ENCODE assay signal across 20 cellular contexts in genomic region chr12:53927220-53928029, GRCh38. TPM values are rescaled to one million over a fixed set of nuclear protein-coding genes. Genes with fewer than 3 reads are reported as not detected.
DNase-seq lines count a peak whose midpoint lies in the region; ATAC-seq, FAIRE-seq and TF ChIP-seq lines count a peak whose summit lies in the region.
"Had no signal": no experiment of that assay in that cellular context is flagged by ENCODE, and none has a peak within 500 bp of the region (broad histone marks: within the 10 kb centered on the region; RNA-seq: fewer than 3 reads in every experiment).

No MANE protein-coding gene starts in this region.

- H3K27ac ChIP-seq in HepG2 (ENCODE audit: extremely low read length, insufficient read depth, low read length) (no peak overlapping the region), right lobe of liver (no peak overlapping the region)
- H3K27ac ChIP-seq: BLaER1 treated with 17β-estradiol and CSF1 and Interleukin-3, amounts not matched to agents 10 nM and 100 nM; body of pancreas; HL-60; prostate gland had no signal

- no peak for TF ChIP-seq CTCF in HepG2 (CRISPR knock-in tag; IDR thresholded peaks at IDR 0.05)
- TF ChIP-seq CTCF in right lobe of liver (IDR thresholded peaks at IDR 0.05), result no peak

- intact Hi-C loops in HepG2 (cut with micrococcal nuclease; ENCODE audit: unreplicated experiment), result no loop called here
- intact Hi-C loops in right lobe of liver (cut with DNase I), result no loop called here

- H3K9me3 ChIP-seq in HepG2 (ENCODE audit: low read length) (no peaks in the 10 kb centered on the region), right lobe of liver (no peaks in the 10 kb centered on the region)
- H3K9me3 ChIP-seq: body of pancreas, prostate gland had no signal

- 32% methylated on average over 39 of the region's 45 CpGs for whole genome bisulfite sequencing in HepG2 (ENCODE audit: low lambda C conversion rate)
- WGBS in right lobe of liver (ENCODE audit: insufficient coverage, low coverage, low lambda C conversion rate, missing lambda C conversion rate), result 4% methylated on average over 37 of the region's 45 CpGs

- H3K27me3 ChIP-seq in HepG2 (ENCODE audit: control insufficient read depth in 1 of 2, insufficient read depth in 2 of 2, low read length in 2 of 2), result peaks cover 5 to 71% of the 10 kb centered on the region in 2 experiments
- H3K27me3 ChIP-seq in right lobe of liver, result peaks cover 0 to 22% of the 10 kb centered on the region in 2 donors

- no peaks in the 10 kb centered on the region for H4K20me1 ChIP-seq in HepG2 (ENCODE audit: insufficient read depth, low read length)

- H3K79me2 ChIP-seq in HepG2 (ENCODE audit: insufficient read depth, low read length), result no peaks in the 10 kb centered on the region

- TF ChIP-seq POLR2A in HepG2 (IDR thresholded peaks at IDR 0.05; ENCODE audit: insufficient read depth in 1 of 2, low read depth in 2 of 2, low read length in 2 of 2), result no peak
- no peak for TF ChIP-seq POLR2A in right lobe of liver (IDR thresholded peaks at IDR 0.05)

- TF ChIP-seq RAD21 in HepG2 (CRISPR knock-in tag; IDR thresholded peaks at IDR 0.05), result no peak

- POLR2A ChIA-PET in HepG2 (lab: Yijun Ruan, JAX), result no interaction called here

- no peak overlapping the region for H2AFZ ChIP-seq in HepG2 (ENCODE audit: low read length)

- TF ChIP-seq EP300 in HepG2 (IDR thresholded peaks at IDR 0.05; ENCODE audit: low read depth in 2 of 2, low read length in 2 of 2) (no peak), HepG2 (CRISPR knock-in tag; IDR thresholded peaks at IDR 0.05; ENCODE audit: borderline replicate concordance) (no peak)

- H3K4me3 ChIP-seq in HepG2 (replicated peaks in 1 of 3; ENCODE audit: insufficient read depth in 1 of 3, low read depth in 2 of 3, low read length in 3 of 3) (no peak overlapping the region), right lobe of liver (no peak overlapping the region)
- H3K4me3 ChIP-seq: body of pancreas, prostate gland had no signal

- H3K36me3 ChIP-seq in HepG2 (replicated peaks in 1 of 2; ENCODE audit: control insufficient read depth in 1 of 2, insufficient read depth in 2 of 2, low read length in 2 of 2) (no peaks in the 10 kb centered on the region), right lobe of liver (no peaks in the 10 kb centered on the region)
- H3K36me3 ChIP-seq: BLaER1 treated with 17β-estradiol and CSF1 and Interleukin-3, amounts not matched to agents 10 nM and 100 nM; prostate gland had no signal

- BruUV-seq in HepG2 (replicated peaks; lab: Mats Ljungman, UMichigan), result no TSS peak

- ATAC-seq in HepG2 (no peak), right lobe of liver (no peak)
- ATAC-seq: activated CD4-positive, alpha-beta T cell treated with anti-CD3 and anti-CD28 coated beads for 36 hours; body of pancreas; effector memory CD8-positive, alpha-beta T cell; left lobe of liver had no signal

- no peak overlapping the region for H3K4me2 ChIP-seq in HepG2 (ENCODE audit: low read depth, low read length)
- H3K4me2 ChIP-seq: BLaER1 treated with 17β-estradiol and CSF1 and Interleukin-3, amounts not matched to agents 10 nM and 100 nM had no signal

- H3K4me1 ChIP-seq in HepG2 (ENCODE audit: insufficient read depth, low read length), result no peaks in the 10 kb centered on the region
- H3K4me1 ChIP-seq in right lobe of liver, result no peaks in the 10 kb centered on the region
- H3K4me1 ChIP-seq: BLaER1 treated with 17β-estradiol and CSF1 and Interleukin-3, amounts not matched to agents 10 nM and 100 nM; body of pancreas; prostate gland had no signal

- FAIRE-seq in HepG2 (lab: Jason Lieb, UNC), result no peak
- FAIRE-seq: A204.1, D721Med, TTC549, urothelium cell line had no signal

- H3K9ac ChIP-seq in HepG2 (ENCODE audit: insufficient read depth, low read depth, low read length), result no peak overlapping the region
- H3K9ac ChIP-seq: BLaER1 treated with 17β-estradiol and CSF1 and Interleukin-3, amounts not matched to agents 10 nM and 100 nM had no signal

- CTCF ChIA-PET in HepG2 (lab: Yijun Ruan, JAX; ENCODE audit: low intra/inter-chr PET ratio, low total read pairs), result no interaction called here

- no peak for DNase-seq in HepG2 (ENCODE audit: low spot score)
- no peak for DNase-seq in right lobe of liver
- DNase-seq in SW 1271 (lab: John Stamatoyannopoulos, UW), result no peak
- DNase-seq in SKM-1 treated with dmso at 0.1 percent for 144 hours (lab: John Stamatoyannopoulos, UW; ENCODE audit: unreplicated experiment), result no peak
- DNase-seq: activated CD4-positive, alpha-beta T cell treated with anti-CD3 and anti-CD28 coated beads for 36 hours; activated naive CD8-positive, alpha-beta T cell treated with anti-CD3 and anti-CD28 coated beads, Interleukin-2, amount 10 ng/mL, durations not matched to agents 7 days and 5 days; body of pancreas; effector memory CD8-positive, alpha-beta T cell; midbrain; NCI-H1694 treated with DMSO at 0.1 percent for 48 hours; stimulated activated CD4-positive, alpha-beta T cell treated with anti-CD3 and anti-CD28 coated beads, Interleukin-4, amount 100 ng/mL, for 4 hours had no signal

- in situ Hi-C loops in HepG2 (cut with HindIII; ENCODE audit: extremely low pct_ligation_motif_present, low pct_unique_long_range_greater_than_20kb), result loop anchor here (25.0 kb wide), 1 partner anchor 140 kb away; no protein-coding TSS in a partner anchor

RNA-seq across cellular contexts. Expression of gene HOXC13, which starts 11.2 kb away (rescaled TPM):
- total RNA-seq in HepG2 (2016; rRNA removed; fragmentation: Illumina TruSeq; extraction: Trizol) (0.07 TPM in 2 replicates), right lobe of liver (not detected)
- total RNA-seq in HepG2 (2016; cell fraction: cytosol; rRNA removed; fragmentation: Illumina TruSeq; extraction: Trizol; ENCODE audit: low read depth), result not detected in 2 replicates
- total RNA-seq in HepG2 (2016; cell fraction: insoluble cytoplasmic fraction; rRNA removed; fragmentation: Illumina TruSeq; extraction: Trizol), result not detected in 2 replicates
- 0.10 TPM in 1 of 2 replicates, not detected in the other for total RNA-seq in HepG2 (2016; cell fraction: membrane; rRNA removed; fragmentation: Illumina TruSeq; extraction: Trizol)
- not detected in 2 replicates for total RNA-seq in HepG2 (2016; cell fraction: nucleus; rRNA removed; fragmentation: Illumina TruSeq; extraction: Trizol)
- not detected in 2 replicates for polyA plus RNA-seq in HepG2 (2011; rRNA removed)
- polyA plus RNA-seq in HepG2 (2011; cell fraction: cytosol; rRNA removed), result not detected in 2 replicates
- not detected in 2 replicates for polyA plus RNA-seq in HepG2 (2011; cell fraction: nucleus; rRNA removed)
- not detected in 2 replicates for polyA plus RNA-seq in HepG2 (2012)
- not detected in 2 replicates for polyA plus RNA-seq in HepG2 (2016; cell fraction: cytosol; fragmentation: Illumina TruSeq; extraction: Trizol; ENCODE audit: low read depth)
- not detected in 2 replicates for polyA plus RNA-seq in HepG2 (2016; cell fraction: insoluble cytoplasmic fraction; fragmentation: Illumina TruSeq; extraction: Trizol; ENCODE audit: low read depth)
- not detected in 2 replicates for polyA plus RNA-seq in HepG2 (2016; cell fraction: membrane; fragmentation: Illumina TruSeq; extraction: Trizol; ENCODE audit: low read depth)
- polyA plus RNA-seq in HepG2 (2016; cell fraction: nucleus; fragmentation: Illumina TruSeq; extraction: Trizol; ENCODE audit: insufficient read depth, low read depth), result not detected in 2 replicates
- 0.10 and 9.6 TPM in 2 replicates for polyA minus RNA-seq in HepG2 (2011; rRNA and poly(A)+ RNA removed; ENCODE audit: low replicate concordance)
- polyA minus RNA-seq in HepG2 (2011; cell fraction: cytosol; rRNA and poly(A)+ RNA removed), result not detected in 2 replicates
- not detected in 2 replicates for polyA minus RNA-seq in HepG2 (2011; cell fraction: nucleus; rRNA and poly(A)+ RNA removed)
- total RNA-seq: activated CD4-positive, alpha-beta T cell treated with anti-CD3 and anti-CD28 coated beads for 36 hours; activated naive CD8-positive, alpha-beta T cell treated with anti-CD3 and anti-CD28 coated beads, Interleukin-2, amount 10 ng/mL, durations not matched to agents 7 days and 5 days; body of pancreas; left lobe of liver; neural crest cell had no signal

RNA-seq across cellular contexts. Expression of gene HOXC12, which starts 27.3 kb away (rescaled TPM):
- total RNA-seq in HepG2 (2016; rRNA removed; fragmentation: Illumina TruSeq; extraction: Trizol), result not detected in 2 replicates
- not detected in 2 replicates for total RNA-seq in HepG2 (2016; cell fraction: cytosol; rRNA removed; fragmentation: Illumina TruSeq; extraction: Trizol; ENCODE audit: low read depth)
- total RNA-seq in HepG2 (2016; cell fraction: insoluble cytoplasmic fraction; rRNA removed; fragmentation: Illumina TruSeq; extraction: Trizol), result not detected in 2 replicates
- not detected in 2 replicates for total RNA-seq in HepG2 (2016; cell fraction: membrane; rRNA removed; fragmentation: Illumina TruSeq; extraction: Trizol)
- total RNA-seq in HepG2 (2016; cell fraction: nucleus; rRNA removed; fragmentation: Illumina TruSeq; extraction: Trizol), result not detected in 2 replicates
- polyA plus RNA-seq in HepG2 (2011; rRNA removed), result not detected in 2 replicates
- polyA plus RNA-seq in HepG2 (2011; cell fraction: cytosol; rRNA removed), result not detected in 2 replicates
- polyA plus RNA-seq in HepG2 (2011; cell fraction: nucleus; rRNA removed), result not detected in 2 replicates
- not detected in 2 replicates for polyA plus RNA-seq in HepG2 (2012)
- not detected in 2 replicates for polyA plus RNA-seq in HepG2 (2016; cell fraction: cytosol; fragmentation: Illumina TruSeq; extraction: Trizol; ENCODE audit: low read depth)
- polyA plus RNA-seq in HepG2 (2016; cell fraction: insoluble cytoplasmic fraction; fragmentation: Illumina TruSeq; extraction: Trizol; ENCODE audit: low read depth), result not detected in 2 replicates
- not detected in 2 replicates for polyA plus RNA-seq in HepG2 (2016; cell fraction: membrane; fragmentation: Illumina TruSeq; extraction: Trizol; ENCODE audit: low read depth)
- not detected in 2 replicates for polyA plus RNA-seq in HepG2 (2016; cell fraction: nucleus; fragmentation: Illumina TruSeq; extraction: Trizol; ENCODE audit: insufficient read depth, low read depth)
- not detected in 2 replicates for polyA minus RNA-seq in HepG2 (2011; rRNA and poly(A)+ RNA removed; ENCODE audit: low replicate concordance)
- polyA minus RNA-seq in HepG2 (2011; cell fraction: cytosol; rRNA and poly(A)+ RNA removed), result not detected in 2 replicates
- not detected in 2 replicates for polyA minus RNA-seq in HepG2 (2011; cell fraction: nucleus; rRNA and poly(A)+ RNA removed)
- not detected for total RNA-seq in right lobe of liver
- total RNA-seq: activated CD4-positive, alpha-beta T cell treated with anti-CD3 and anti-CD28 coated beads for 36 hours; activated naive CD8-positive, alpha-beta T cell treated with anti-CD3 and anti-CD28 coated beads, Interleukin-2, amount 10 ng/mL, durations not matched to agents 7 days and 5 days; body of pancreas; left lobe of liver; neural crest cell; prostate gland had no signal

RNA-seq across cellular contexts. Expression of gene HOXC11, which starts 45.5 kb away (rescaled TPM):
- total RNA-seq in HepG2 (2016; rRNA removed; fragmentation: Illumina TruSeq; extraction: Trizol), result not detected in 2 replicates
- not detected in 2 replicates for total RNA-seq in HepG2 (2016; cell fraction: cytosol; rRNA removed; fragmentation: Illumina TruSeq; extraction: Trizol; ENCODE audit: low read depth)
- total RNA-seq in HepG2 (2016; cell fraction: insoluble cytoplasmic fraction; rRNA removed; fragmentation: Illumina TruSeq; extraction: Trizol), result not detected in 2 replicates
- total RNA-seq in HepG2 (2016; cell fraction: membrane; rRNA removed; fragmentation: Illumina TruSeq; extraction: Trizol), result not detected in 2 replicates
- not detected in 2 replicates for total RNA-seq in HepG2 (2016; cell fraction: nucleus; rRNA removed; fragmentation: Illumina TruSeq; extraction: Trizol)
- not detected in 2 replicates for polyA plus RNA-seq in HepG2 (2011; rRNA removed)
- polyA plus RNA-seq in HepG2 (2011; cell fraction: cytosol; rRNA removed), result not detected in 2 replicates
- not detected in 2 replicates for polyA plus RNA-seq in HepG2 (2011; cell fraction: nucleus; rRNA removed)
- not detected in 2 replicates for polyA plus RNA-seq in HepG2 (2012)
- not detected in 2 replicates for polyA plus RNA-seq in HepG2 (2016; cell fraction: cytosol; fragmentation: Illumina TruSeq; extraction: Trizol; ENCODE audit: low read depth)
- not detected in 2 replicates for polyA plus RNA-seq in HepG2 (2016; cell fraction: insoluble cytoplasmic fraction; fragmentation: Illumina TruSeq; extraction: Trizol; ENCODE audit: low read depth)
- not detected in 2 replicates for polyA plus RNA-seq in HepG2 (2016; cell fraction: membrane; fragmentation: Illumina TruSeq; extraction: Trizol; ENCODE audit: low read depth)
- polyA plus RNA-seq in HepG2 (2016; cell fraction: nucleus; fragmentation: Illumina TruSeq; extraction: Trizol; ENCODE audit: insufficient read depth, low read depth), result not detected in 2 replicates
- polyA minus RNA-seq in HepG2 (2011; rRNA and poly(A)+ RNA removed; ENCODE audit: low replicate concordance), result 8.8 TPM in 1 of 2 replicates, not detected in the other
- 0.30 TPM in 1 of 2 replicates, not detected in the other for polyA minus RNA-seq in HepG2 (2011; cell fraction: cytosol; rRNA and poly(A)+ RNA removed)
- polyA minus RNA-seq in HepG2 (2011; cell fraction: nucleus; rRNA and poly(A)+ RNA removed), result 0.13 TPM in 1 of 2 replicates, not detected in the other
- not detected for total RNA-seq in right lobe of liver
- total RNA-seq: activated CD4-positive, alpha-beta T cell treated with anti-CD3 and anti-CD28 coated beads for 36 hours; activated naive CD8-positive, alpha-beta T cell treated with anti-CD3 and anti-CD28 coated beads, Interleukin-2, amount 10 ng/mL, durations not matched to agents 7 days and 5 days; body of pancreas; left lobe of liver; neural crest cell; prostate gland had no signal

RNA-seq across cellular contexts. Expression of gene HOTAIR, which starts 47.3 kb away (rescaled TPM):
- total RNA-seq in HepG2 (2016; rRNA removed; fragmentation: Illumina TruSeq; extraction: Trizol) (not detected in 2 replicates), right lobe of liver (not detected)
- not detected in 2 replicates for total RNA-seq in HepG2 (2016; cell fraction: cytosol; rRNA removed; fragmentation: Illumina TruSeq; extraction: Trizol; ENCODE audit: low read depth)
- total RNA-seq in HepG2 (2016; cell fraction: insoluble cytoplasmic fraction; rRNA removed; fragmentation: Illumina TruSeq; extraction: Trizol), result not detected in 2 replicates
- total RNA-seq in HepG2 (2016; cell fraction: membrane; rRNA removed; fragmentation: Illumina TruSeq; extraction: Trizol), result not detected in 2 replicates
- not detected in 2 replicates for total RNA-seq in HepG2 (2016; cell fraction: nucleus; rRNA removed; fragmentation: Illumina TruSeq; extraction: Trizol)
- polyA plus RNA-seq in HepG2 (2011; rRNA removed), result not detected in 2 replicates
- not detected in 2 replicates for polyA plus RNA-seq in HepG2 (2011; cell fraction: cytosol; rRNA removed)
- polyA plus RNA-seq in HepG2 (2011; cell fraction: nucleus; rRNA removed), result not detected in 2 replicates
- not detected in 2 replicates for polyA plus RNA-seq in HepG2 (2012)
- polyA plus RNA-seq in HepG2 (2016; cell fraction: cytosol; fragmentation: Illumina TruSeq; extraction: Trizol; ENCODE audit: low read depth), result not detected in 2 replicates
- polyA plus RNA-seq in HepG2 (2016; cell fraction: insoluble cytoplasmic fraction; fragmentation: Illumina TruSeq; extraction: Trizol; ENCODE audit: low read depth), result not detected in 2 replicates
- polyA plus RNA-seq in HepG2 (2016; cell fraction: membrane; fragmentation: Illumina TruSeq; extraction: Trizol; ENCODE audit: low read depth), result not detected in 2 replicates
- not detected in 2 replicates for polyA plus RNA-seq in HepG2 (2016; cell fraction: nucleus; fragmentation: Illumina TruSeq; extraction: Trizol; ENCODE audit: insufficient read depth, low read depth)
- 0.84 TPM in 1 of 2 replicates, not detected in the other for polyA minus RNA-seq in HepG2 (2011; rRNA and poly(A)+ RNA removed; ENCODE audit: low replicate concordance)
- not detected in 2 replicates for polyA minus RNA-seq in HepG2 (2011; cell fraction: cytosol; rRNA and poly(A)+ RNA removed)
- polyA minus RNA-seq in HepG2 (2011; cell fraction: nucleus; rRNA and poly(A)+ RNA removed), result not detected in 2 replicates
- total RNA-seq: activated CD4-positive, alpha-beta T cell treated with anti-CD3 and anti-CD28 coated beads for 36 hours; activated naive CD8-positive, alpha-beta T cell treated with anti-CD3 and anti-CD28 coated beads, Interleukin-2, amount 10 ng/mL, durations not matched to agents 7 days and 5 days; body of pancreas; left lobe of liver; neural crest cell had no signal

RNA-seq across cellular contexts. Expression of gene HOXC10, which starts 57.5 kb away (rescaled TPM):
- total RNA-seq in HepG2 (2016; rRNA removed; fragmentation: Illumina TruSeq; extraction: Trizol), result not detected in 2 replicates
- not detected in 2 replicates for total RNA-seq in HepG2 (2016; cell fraction: cytosol; rRNA removed; fragmentation: Illumina TruSeq; extraction: Trizol; ENCODE audit: low read depth)
- not detected in 2 replicates for total RNA-seq in HepG2 (2016; cell fraction: insoluble cytoplasmic fraction; rRNA removed; fragmentation: Illumina TruSeq; extraction: Trizol)
- not detected in 2 replicates for total RNA-seq in HepG2 (2016; cell fraction: membrane; rRNA removed; fragmentation: Illumina TruSeq; extraction: Trizol)
- not detected in 2 replicates for total RNA-seq in HepG2 (2016; cell fraction: nucleus; rRNA removed; fragmentation: Illumina TruSeq; extraction: Trizol)
- not detected in 2 replicates for polyA plus RNA-seq in HepG2 (2011; rRNA removed)
- polyA plus RNA-seq in HepG2 (2011; cell fraction: cytosol; rRNA removed), result 0.17 TPM in 1 of 2 replicates, not detected in the other
- not detected in 2 replicates for polyA plus RNA-seq in HepG2 (2011; cell fraction: nucleus; rRNA removed)
- 0.35 TPM in 1 of 2 replicates, not detected in the other for polyA plus RNA-seq in HepG2 (2012)
- polyA plus RNA-seq in HepG2 (2016; cell fraction: cytosol; fragmentation: Illumina TruSeq; extraction: Trizol; ENCODE audit: low read depth), result not detected in 2 replicates
- 0.19 TPM in 1 of 2 replicates, not detected in the other for polyA plus RNA-seq in HepG2 (2016; cell fraction: insoluble cytoplasmic fraction; fragmentation: Illumina TruSeq; extraction: Trizol; ENCODE audit: low read depth)
- polyA plus RNA-seq in HepG2 (2016; cell fraction: membrane; fragmentation: Illumina TruSeq; extraction: Trizol; ENCODE audit: low read depth), result not detected in 2 replicates
- polyA plus RNA-seq in HepG2 (2016; cell fraction: nucleus; fragmentation: Illumina TruSeq; extraction: Trizol; ENCODE audit: insufficient read depth, low read depth), result not detected in 2 replicates
- polyA minus RNA-seq in HepG2 (2011; rRNA and poly(A)+ RNA removed; ENCODE audit: low replicate concordance), result 19.2 TPM in 1 of 2 replicates, not detected in the other
- polyA minus RNA-seq in HepG2 (2011; cell fraction: cytosol; rRNA and poly(A)+ RNA removed), result not detected in 2 replicates
- 0.26 TPM in 1 of 2 replicates, not detected in the other for polyA minus RNA-seq in HepG2 (2011; cell fraction: nucleus; rRNA and poly(A)+ RNA removed)
- total RNA-seq in right lobe of liver, result not detected
- total RNA-seq: activated CD4-positive, alpha-beta T cell treated with anti-CD3 and anti-CD28 coated beads for 36 hours; activated naive CD8-positive, alpha-beta T cell treated with anti-CD3 and anti-CD28 coated beads, Interleukin-2, amount 10 ng/mL, durations not matched to agents 7 days and 5 days; body of pancreas had no signal
